In genomic region chr12:117042171-117042809, GRCh38 we compare ENCODE assay signal across 11 cellular contexts. TPM values are rescaled to one million over a fixed set of nuclear protein-coding genes. Genes with fewer than 3 reads are reported as not detected.
DNase-seq lines count a peak whose midpoint lies in the region; TF ChIP-seq lines count a peak whose summit lies in the region.
"Had no signal": no experiment of that assay in that cellular context is flagged by ENCODE, and none has a peak within 500 bp of the region (broad histone marks: within the 10 kb centered on the region; RNA-seq: fewer than 3 reads in every experiment).

No MANE protein-coding gene starts in this region.

- H3K4me3 Mint-ChIP-seq in nephron = no peak overlapping the region
- H3K4me3 Mint-ChIP-seq: CD14-positive monocyte, T-cell had no signal

- H3K4me3 ChIP-seq in NB4 (ENCODE audit: low read depth, low read length) = no peak overlapping the region
- H3K4me3 ChIP-seq in fibroblast of villous mesenchyme (ENCODE audit: low read depth, low read length) = no peak overlapping the region

- TF ChIP-seq CTCF in NB4 (IDR thresholded peaks at IDR 0.05; ENCODE audit: low read depth, low read length) = no peak
- no peak for TF ChIP-seq CTCF in fibroblast of villous mesenchyme (IDR thresholded peaks at IDR 0.05; ENCODE audit: insufficient read depth, low read depth, low read length)
- no peak for TF ChIP-seq CTCF in nephron (IDR thresholded peaks at IDR 0.05; ENCODE audit: unreplicated experiment in 3 of 3)

- peak overlapping the region in 2 of 3 experiments; percentile 55 to 77 for H3K27ac Mint-ChIP-seq in nephron
- H3K27ac Mint-ChIP-seq: T-cell had no signal

- H3K36me3 Mint-ChIP-seq in nephron (ENCODE audit: low read depth) = no peaks in the 10 kb centered on the region
- H3K36me3 Mint-ChIP-seq: T-cell had no signal

- H3K27me3 Mint-ChIP-seq in nephron (ENCODE audit: low read depth) = peaks cover 8% of the 10 kb centered on the region
- H3K27me3 Mint-ChIP-seq: T-cell had no signal

- no peak for TF ChIP-seq POLR2A in NB4 (IDR thresholded peaks at IDR 0.05; ENCODE audit: extremely low read depth, insufficient read length)

- DNase-seq in COLO829 (ENCODE audit: low spot score) = peak; percentile 65
- peak; percentile 63 for DNase-seq in NB4 (ENCODE audit: low read depth)
- DNase-seq in fibroblast of villous mesenchyme (ENCODE audit: low read depth) = peak; percentile 72
- DNase-seq in NCI-H1092 treated with DMSO at 0.1 percent for 48 hours (lab: John Stamatoyannopoulos, UW) = no peak
- no peak for DNase-seq in SW 1271 (lab: John Stamatoyannopoulos, UW)
- DNase-seq in DMS79 treated with DMSO at 0.1 percent for 48 hours (lab: John Stamatoyannopoulos, UW) = no peak
- DNase-seq in occipital lobe (lab: John Stamatoyannopoulos, UW) = no peak
- DNase-seq: NCI-H2029, T-cell had no signal

- H3K4me1 Mint-ChIP-seq in nephron = peaks cover 28% of the 10 kb centered on the region

- no peaks in the 10 kb centered on the region for H3K9me3 Mint-ChIP-seq in nephron
- H3K9me3 Mint-ChIP-seq: T-cell had no signal

RNA-seq across cellular contexts. Expression of gene TESC, which starts 56.9 kb away (rescaled TPM):
- total RNA-seq in fibroblast of villous mesenchyme = not detected in 2 replicates
- 4.1 TPM for total RNA-seq in occipital lobe

Comparison
In these comparisons a context has a peak if more than half of its experiments do, and no peak if none do; other contexts are left out.
1. DNase-seq: peak in COLO829 (single experiment), NB4 (single experiment) and fibroblast of villous mesenchyme (single experiment); none in NCI-H1092 treated with DMSO at 0.1 percent for 48 hours (single experiment), SW 1271 (0 of 2), DMS79 treated with DMSO at 0.1 percent for 48 hours (single experiment) and occipital lobe (single experiment).